In genomic region chr18:55925772-55926171, GRCh38 we compare ENCODE assay signal across 19 cellular contexts.
"Had no signal": no experiment of that assay in that cellular context is flagged by ENCODE, and none has a peak within 500 bp of the region (broad histone marks: within the 10 kb centered on the region; RNA-seq: fewer than 3 reads in every experiment).

No MANE protein-coding gene starts in this region.

- H3K27ac ChIP-seq: esophagus squamous epithelium, gastroesophageal sphincter, sigmoid colon, stomach, thoracic aorta, transverse colon had no signal

- DNase-seq: cerebellar nuclear complex; dermis blood vessel endothelial cell; esophagus squamous epithelium; glutamatergic neuron; kidney; left cardiac atrium; left ventricle myocardium superior; natural killer cell; posterior cingulate gyrus; sigmoid colon; stimulated activated CD4-positive, alpha-beta T cell treated with anti-CD3 and anti-CD28 coated beads, Interleukin-2, amount 100 ng/mL, for 24 hours; stimulated activated CD4-positive, alpha-beta T cell treated with anti-CD3 and anti-CD28 coated beads, Interleukin-4, amount 100 ng/mL, for 4 hours; stimulated activated naive B cell treated with anti-CD40 and anti-IgM and Interleukin-4, amounts not matched to agents 10 μg/mL and 1 μg/mL and 100 μg/mL, for 72 hours; stomach; substantia nigra; transverse colon had no signal

- H3K4me1 ChIP-seq: gastroesophageal sphincter, sigmoid colon, stomach, transverse colon had no signal

- H3K36me3 ChIP-seq: esophagus squamous epithelium, gastroesophageal sphincter, sigmoid colon, stomach, thoracic aorta, transverse colon had no signal

- H3K9me3 ChIP-seq: esophagus squamous epithelium, gastroesophageal sphincter, sigmoid colon, stomach, thoracic aorta, transverse colon had no signal

- ATAC-seq: gastroesophageal sphincter; left cardiac atrium; left ventricle myocardium superior; natural killer cell; stimulated activated naive B cell treated with anti-CD40 and anti-IgM and Interleukin-4, amounts not matched to agents 10 μg/mL and 1 μg/mL and 100 μg/mL, for 72 hours had no signal

- H3K27me3 ChIP-seq: esophagus squamous epithelium, gastroesophageal sphincter, sigmoid colon, stomach, transverse colon had no signal

- H3K4me3 ChIP-seq: esophagus squamous epithelium, gastroesophageal sphincter, sigmoid colon, skin epidermis, stomach, thoracic aorta, transverse colon had no signal
